ENCODE assay signal across 8 cellular contexts in the genomic region with DNA sequence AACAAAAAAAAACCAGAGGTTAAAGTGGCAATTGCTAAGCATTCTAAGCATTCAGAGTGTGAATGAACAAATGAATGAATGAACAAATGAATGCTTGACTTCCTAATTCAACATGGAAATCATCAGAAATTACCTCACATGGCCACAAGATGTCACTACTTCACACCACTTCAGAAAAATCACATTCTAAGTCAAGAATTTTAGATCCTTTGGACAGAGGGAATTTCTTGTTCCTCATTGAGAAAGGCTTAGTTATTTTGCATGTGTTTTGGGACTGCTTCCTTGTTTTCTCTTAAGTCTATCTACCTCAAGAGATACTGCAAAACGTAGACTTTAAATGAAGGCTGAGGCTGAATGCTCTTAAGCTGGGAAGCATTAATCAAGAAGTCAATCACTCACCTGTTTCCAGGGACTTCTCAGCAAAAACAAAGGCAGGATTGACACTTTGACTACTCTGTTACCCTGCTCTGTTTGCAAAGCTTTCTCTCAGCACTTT.
A peak's percentile ranks its signal among the peaks of the same experiment; 100 is the strongest.
DNase-seq lines count a peak whose midpoint lies in the region; ATAC-seq and TF ChIP-seq lines count a peak whose summit lies in the region.

No MANE protein-coding gene starts in this region.

- H3K27ac ChIP-seq in thyroid gland = no peak overlapping the region

- peaks cover 0 to 4% of the 10 kb centered on the region in 2 donors for H3K4me1 ChIP-seq in thyroid gland

- peak; percentile 36 for TF ChIP-seq CTCF in HFF-Myc (IDR thresholded peaks at IDR 0.05; ENCODE audit: low read depth, low read length, missing control alignments)
- peak; percentile 42 for TF ChIP-seq CTCF in astrocyte of the cerebellum (IDR thresholded peaks at IDR 0.05; ENCODE audit: low read depth, low read length, missing control alignments)
- peak; percentile 65 to 96 (median 71) for TF ChIP-seq CTCF in thyroid gland (IDR thresholded peaks at IDR 0.05)

- H3K36me3 ChIP-seq in thyroid gland = no peaks in the 10 kb centered on the region

- in situ Hi-C loops in astrocyte of the cerebellum (cut with HindIII; ENCODE audit: low sequenced_read_pairs) = no loop called here

- DNase-seq in ELF-1 (ENCODE audit: low read depth, low spot score) (peak; percentile 52), HFF-Myc (ENCODE audit: extremely low read depth, low read depth) (peak; percentile 42), NCI-H2196 treated with DMSO at 0.1 percent for 48 hours (lab: John Stamatoyannopoulos, UW; ENCODE audit: unreplicated experiment) (peak; percentile 42), astrocyte of the cerebellum (ENCODE audit: low read depth) (peak; percentile 42), immature natural killer cell (peak in 2 of 3 donors; percentile 6 to 14), thyroid gland (no peak)
- DNase-seq in stimulated activated CD4-positive, alpha-beta T cell treated with anti-CD3 and anti-CD28 coated beads, Interleukin-4, amount 100 ng/mL, for 24 hours = no peak

- peaks cover 0 to 4% (median 0%) of the 10 kb centered on the region in 3 donors for H3K27me3 Mint-ChIP-seq in immature natural killer cell (ENCODE audit: low read depth in 3 of 3)

- H3K27ac Mint-ChIP-seq in immature natural killer cell = no peak overlapping the region

- no peak for TF ChIP-seq POLR2A in thyroid gland (IDR thresholded peaks at IDR 0.05)

- 3 to 10% methylated on average over 1 of the region's 1 CpG for WGBS in thyroid gland, 2 donors

- no peaks in the 10 kb centered on the region for H3K36me3 Mint-ChIP-seq in immature natural killer cell

- H3K9me3 ChIP-seq in thyroid gland = no peaks in the 10 kb centered on the region

- H3K4me3 ChIP-seq in HFF-Myc (replicated peaks; ENCODE audit: low read depth, low read length) (no peak overlapping the region), astrocyte of the cerebellum (ENCODE audit: low read depth, low read length) (no peak overlapping the region), thyroid gland (replicated peaks in 1 of 3) (no peak overlapping the region)

- H3K4me3 Mint-ChIP-seq in immature natural killer cell = no peak overlapping the region

- no peak for ATAC-seq in GM21526 (IDR thresholded peaks at IDR 0.05; ENCODE audit: low FRiP score, unreplicated experiment)

- H3K27me3 ChIP-seq in thyroid gland = no peaks in the 10 kb centered on the region

- intact Hi-C loops in thyroid gland (cut with DNase I) = loop anchor here (5.0 kb wide), 1 partner anchor 35 kb away; no protein-coding TSS in a partner anchor

- H3K9me3 Mint-ChIP-seq in immature natural killer cell = peaks cover 0 to 2% (median 0%) of the 10 kb centered on the region in 6 donors

- H3K4me1 Mint-ChIP-seq in immature natural killer cell = no peaks in the 10 kb centered on the region

Comparison
In these comparisons a context has a peak if more than half of its experiments do, and no peak if none do; other contexts are left out.
1. DNase-seq: peak in ELF-1 (single experiment), HFF-Myc (single experiment), NCI-H2196 treated with DMSO at 0.1 percent for 48 hours (single experiment), astrocyte of the cerebellum (single experiment) and immature natural killer cell (2 of 3); none in thyroid gland (0 of 2) and stimulated activated CD4-positive, alpha-beta T cell treated with anti-CD3 and anti-CD28 coated beads, Interleukin-4, amount 100 ng/mL, for 24 hours (single experiment).
2. Peak in every context shown above with its lines, with median percentiles within 50 percentile points of each other: CTCF ChIP-seq.